ENCODE assay signal across 24 cellular contexts in the genomic region with DNA sequence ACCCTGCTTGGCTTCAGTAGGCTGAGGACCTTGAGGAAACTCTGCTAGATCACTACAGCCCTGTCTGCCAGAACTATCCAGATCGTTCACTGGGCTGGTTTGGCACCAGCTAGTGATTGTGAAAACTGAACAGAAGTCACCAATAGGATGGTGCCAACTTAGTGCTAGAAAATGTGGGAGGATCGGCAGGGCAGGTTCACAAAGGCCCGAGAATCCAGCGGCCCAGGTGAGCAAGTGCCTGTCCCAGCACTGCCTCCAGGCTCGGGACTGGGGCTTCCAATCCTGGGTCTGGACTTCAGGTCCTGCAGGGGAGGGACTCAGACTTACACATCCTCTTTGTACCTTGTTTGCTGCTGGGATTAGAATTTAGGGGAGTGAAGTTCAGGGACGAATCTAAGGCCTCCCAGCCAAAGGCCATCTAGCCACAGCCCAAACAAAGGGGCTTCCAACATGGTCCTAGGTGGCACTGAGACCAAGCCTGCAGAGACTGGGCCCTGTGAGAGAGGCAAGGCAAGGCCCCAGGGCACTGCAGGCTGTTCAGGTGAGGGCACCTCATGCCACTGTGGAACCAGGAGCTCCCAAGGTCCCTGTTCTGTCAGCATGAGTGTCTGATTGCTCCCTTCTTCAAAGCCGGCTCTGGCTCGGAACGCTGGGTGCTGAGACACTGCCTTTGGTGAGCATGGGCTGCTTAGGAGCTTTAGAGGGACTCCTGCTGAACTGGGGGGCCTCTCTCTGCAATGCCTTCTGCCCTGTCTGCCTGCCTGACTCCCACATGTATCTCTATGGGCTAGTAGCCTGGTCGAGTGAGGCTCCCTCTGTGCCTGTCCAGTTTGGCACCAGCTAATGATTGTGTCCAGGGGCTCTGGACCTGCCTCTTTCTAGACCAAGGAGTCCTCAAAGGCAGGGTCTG. TPM values are rescaled to one million over a fixed set of nuclear protein-coding genes. Genes with fewer than 3 reads are reported as not detected.
DNase-seq lines count a peak whose midpoint lies in the region; ATAC-seq and TF ChIP-seq lines count a peak whose summit lies in the region.
"Had no signal": no experiment of that assay in that cellular context is flagged by ENCODE, and none has a peak within 500 bp of the region (broad histone marks: within the 10 kb centered on the region; RNA-seq: fewer than 3 reads in every experiment).

No MANE protein-coding gene starts in this region.

- WGBS in mammary epithelial cell (ENCODE audit: low coverage, missing lambda C conversion rate) = 44% methylated on average over 7 of the region's 10 CpGs
- WGBS in esophagus, 2 donors = 64 to 67% methylated on average over 10 of the region's 10 CpGs
- WGBS in liver = 72% methylated on average over 10 of the region's 10 CpGs

- no peak for TF ChIP-seq POLR2A in vagina (IDR thresholded peaks at IDR 0.05)

- no peak overlapping the region for H3K4me2 ChIP-seq in mammary epithelial cell (ENCODE audit: insufficient read depth, low read depth, low read length)
- H3K4me2 ChIP-seq: BLaER1 had no signal

- no peak overlapping the region for H3K9ac ChIP-seq in mammary epithelial cell (ENCODE audit: insufficient read depth, low read length)
- H3K9ac ChIP-seq in liver (ENCODE audit: low read depth in 1 of 2, low read length in 2 of 2) = no peak overlapping the region
- H3K9ac ChIP-seq: BLaER1 had no signal

- H3K27me3 ChIP-seq in mammary epithelial cell (ENCODE audit: insufficient read depth, low read length) (no peaks in the 10 kb centered on the region), esophagus (ENCODE audit: control insufficient read depth in 1 of 2, insufficient read depth in 2 of 2, low read length in 2 of 2) (no peaks in the 10 kb centered on the region), liver (ENCODE audit: control insufficient read depth in 4 of 4, insufficient read depth in 4 of 4, low read length in 3 of 4) (no peaks in the 10 kb centered on the region), vagina (no peaks in the 10 kb centered on the region)

- peak; percentile 40 for DNase-seq in mammary epithelial cell
- DNase-seq in vagina (ENCODE audit: extremely low spot score in 2 of 2) = no peak
- no peak for DNase-seq in cerebellum (ENCODE audit: low spot score)
- DNase-seq: ACHN; CD4-positive, alpha-beta T cell; COR-L47; DND-41; H7; HFFc6; KG1; NCI-H1105; NCI-H2029 treated with DMSO at 0.1 percent for 48 hours; NCI-H2171; NCI-H524 treated with DMSO at 0.1 percent for 48 hours; NCI-H82; SHP77 had no signal

- no peak overlapping the region for H3K27ac ChIP-seq in mammary epithelial cell (ENCODE audit: insufficient read depth, low read depth, low read length)
- H3K27ac ChIP-seq in esophagus (ENCODE audit: low read depth in 2 of 2, low read length in 1 of 2) = peak overlapping the region; percentile 73 to 75
- no peak overlapping the region for H3K27ac ChIP-seq in liver (ENCODE audit: low read depth in 1 of 2, low read length in 2 of 2)
- peak overlapping the region; percentile 7 for H3K27ac ChIP-seq in vagina
- H3K27ac ChIP-seq: BLaER1, HL-60, SK-N-MC had no signal

- dilution Hi-C loops in mammary epithelial cell (cut with HindIII; ENCODE audit: low sequenced_read_pairs) = no loop called here

- TF ChIP-seq RAD21 in liver (IDR thresholded peaks at IDR 0.05) = no peak

- TF ChIP-seq CTCF in mammary epithelial cell (conservative IDR thresholded peaks at IDR 0.05 in 1 of 2, IDR thresholded peaks at IDR 0.05 in 1 of 2; ENCODE audit: extremely low read depth in 1 of 2, insufficient read depth in 1 of 2, low read depth in 1 of 2, low read length in 2 of 2) (no peak), liver (IDR thresholded peaks at IDR 0.05; ENCODE audit: low read depth, low read length, missing input control) (no peak), vagina (IDR thresholded peaks at IDR 0.05) (no peak)

- BruUV-seq in mammary epithelial cell (replicated peaks; lab: Mats Ljungman, UMichigan) = no TSS peak

- ATAC-seq in GM21515 (IDR thresholded peaks at IDR 0.05; ENCODE audit: unreplicated experiment) (no peak), HG03139 (IDR thresholded peaks at IDR 0.05; ENCODE audit: unreplicated experiment) (no peak)
- ATAC-seq: GM12878 had no signal

- H3K36me3 ChIP-seq in mammary epithelial cell (ENCODE audit: insufficient read depth, low read length) (no peaks in the 10 kb centered on the region), esophagus (ENCODE audit: control insufficient read depth in 2 of 2, insufficient read depth in 2 of 2, low read length in 1 of 2) (no peaks in the 10 kb centered on the region), liver (ENCODE audit: control insufficient read depth in 4 of 4, insufficient read depth in 3 of 4, low read depth in 1 of 4, low read length in 3 of 4) (no peaks in the 10 kb centered on the region), vagina (no peaks in the 10 kb centered on the region)
- H3K36me3 ChIP-seq: BLaER1 had no signal

- no peak overlapping the region for H3K4me3 ChIP-seq in mammary epithelial cell (replicated peaks in 1 of 3; ENCODE audit: insufficient read depth in 1 of 3, low read depth in 2 of 3, low read length in 3 of 3)
- no peak overlapping the region for H3K4me3 ChIP-seq in esophagus (ENCODE audit: low read depth in 1 of 2, low read length in 2 of 2)
- H3K4me3 ChIP-seq in liver (ENCODE audit: low read depth in 1 of 3, low read length in 3 of 3) = no peak overlapping the region
- no peak overlapping the region for H3K4me3 ChIP-seq in vagina
- H3K4me3 ChIP-seq: BLaER1, GM12878, SK-N-MC had no signal

- no peaks in the 10 kb centered on the region for H3K79me2 ChIP-seq in mammary epithelial cell (ENCODE audit: insufficient read depth, low read length)

- H3K9me3 ChIP-seq in mammary epithelial cell (replicated peaks; ENCODE audit: insufficient read depth, low read length) (no peaks in the 10 kb centered on the region), esophagus (ENCODE audit: control insufficient read depth in 2 of 2, insufficient read depth in 1 of 2, low read depth in 1 of 2, low read length in 1 of 2) (no peaks in the 10 kb centered on the region), liver (ENCODE audit: control insufficient read depth in 4 of 4, low read length in 3 of 4) (no peaks in the 10 kb centered on the region), vagina (no peaks in the 10 kb centered on the region)
- H3K9me3 ChIP-seq: BLaER1 had no signal

- no peak overlapping the region for H2AFZ ChIP-seq in mammary epithelial cell (ENCODE audit: low read depth, low read length)

- peaks cover 30% of the 10 kb centered on the region for H3K4me1 ChIP-seq in mammary epithelial cell (ENCODE audit: insufficient read depth, low read length)
- peaks cover 0 to 8% of the 10 kb centered on the region in 2 donors for H3K4me1 ChIP-seq in esophagus (ENCODE audit: control insufficient read depth in 2 of 2, insufficient read depth in 2 of 2, low read length in 1 of 2)
- H3K4me1 ChIP-seq in liver (ENCODE audit: control insufficient read depth in 4 of 4, insufficient read depth in 4 of 4, low read length in 3 of 4) = no peaks in the 10 kb centered on the region
- no peaks in the 10 kb centered on the region for H3K4me1 ChIP-seq in vagina

- intact Hi-C loops in mammary epithelial cell (cut with micrococcal nuclease) = no loop called here
- intact Hi-C loops in vagina (cut with DNase I) = no loop called here

- in situ Hi-C loops in mammary epithelial cell (cut with MboI; ENCODE audit: low sequenced_read_pairs in 2 of 2) = no loop called here

- CTCF ChIA-PET in mammary epithelial cell (lab: Charles Lee; ENCODE audit: low non-redundant PET) = no interaction called here

- no peaks in the 10 kb centered on the region for H4K20me1 ChIP-seq in mammary epithelial cell (ENCODE audit: insufficient read depth, low read length)

TF ChIP-seq in liver, 16 proteins besides CTCF, POLR2A, EP300 and RAD21:
- TF ChIP-seq EGR1 (IDR thresholded peaks at IDR 0.05; ENCODE audit: low read depth in 2 of 2) = no peak
- TF ChIP-seq HNF4G (IDR thresholded peaks at IDR 0.05) = no peak
- TF ChIP-seq SP1 (IDR thresholded peaks at IDR 0.05) = no peak
- peak; percentile 50 for TF ChIP-seq YY1 (IDR thresholded peaks at IDR 0.05)
- TF ChIP-seq, protein P1, sequence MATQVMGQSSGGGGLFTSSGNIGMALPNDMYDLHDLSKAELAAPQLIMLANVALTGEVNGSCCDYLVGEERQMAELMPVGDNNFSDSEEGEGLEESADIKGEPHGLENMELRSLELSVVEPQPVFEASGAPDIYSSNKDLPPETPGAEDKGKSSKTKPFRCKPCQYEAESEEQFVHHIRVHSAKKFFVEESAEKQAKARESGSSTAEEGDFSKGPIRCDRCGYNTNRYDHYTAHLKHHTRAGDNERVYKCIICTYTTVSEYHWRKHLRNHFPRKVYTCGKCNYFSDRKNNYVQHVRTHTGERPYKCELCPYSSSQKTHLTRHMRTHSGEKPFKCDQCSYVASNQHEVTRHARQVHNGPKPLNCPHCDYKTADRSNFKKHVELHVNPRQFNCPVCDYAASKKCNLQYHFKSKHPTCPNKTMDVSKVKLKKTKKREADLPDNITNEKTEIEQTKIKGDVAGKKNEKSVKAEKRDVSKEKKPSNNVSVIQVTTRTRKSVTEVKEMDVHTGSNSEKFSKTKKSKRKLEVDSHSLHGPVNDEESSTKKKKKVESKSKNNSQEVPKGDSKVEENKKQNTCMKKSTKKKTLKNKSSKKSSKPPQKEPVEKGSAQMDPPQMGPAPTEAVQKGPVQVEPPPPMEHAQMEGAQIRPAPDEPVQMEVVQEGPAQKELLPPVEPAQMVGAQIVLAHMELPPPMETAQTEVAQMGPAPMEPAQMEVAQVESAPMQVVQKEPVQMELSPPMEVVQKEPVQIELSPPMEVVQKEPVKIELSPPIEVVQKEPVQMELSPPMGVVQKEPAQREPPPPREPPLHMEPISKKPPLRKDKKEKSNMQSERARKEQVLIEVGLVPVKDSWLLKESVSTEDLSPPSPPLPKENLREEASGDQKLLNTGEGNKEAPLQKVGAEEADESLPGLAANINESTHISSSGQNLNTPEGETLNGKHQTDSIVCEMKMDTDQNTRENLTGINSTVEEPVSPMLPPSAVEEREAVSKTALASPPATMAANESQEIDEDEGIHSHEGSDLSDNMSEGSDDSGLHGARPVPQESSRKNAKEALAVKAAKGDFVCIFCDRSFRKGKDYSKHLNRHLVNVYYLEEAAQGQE (IDR thresholded peaks at IDR 0.05) = no peak

RNA-seq across cellular contexts. Expression of a gene that starts 20.7 kb away (rescaled TPM):
- total RNA-seq in mammary epithelial cell (10 to 100 TPM; 35.2 to 46.6 TPM), liver (1 to 10 TPM; 1.1 to 3.2 TPM), vagina (98.2 TPM), cerebellum (2.9 TPM)
- polyA plus RNA-seq in mammary epithelial cell (30.2 TPM), esophagus (100 to 1,000 TPM; 217 to 220 TPM), liver (under 1 TPM; 0.44 to 0.80 TPM)
- polyA minus RNA-seq in mammary epithelial cell = 31.5 TPM

RNA-seq across cellular contexts. Expression of a gene that starts 46.3 kb away (rescaled TPM):
- 10 to 100 TPM; 30.3 to 45.8 TPM for total RNA-seq in mammary epithelial cell
- polyA plus RNA-seq in mammary epithelial cell = 87.3 TPM
- 50.6 TPM for polyA minus RNA-seq in mammary epithelial cell
- 10 to 100 TPM; 43.3 to 60.6 TPM for polyA plus RNA-seq in esophagus
- total RNA-seq in liver = 10 to 100 TPM; 42.6 to 63.6 TPM
- 10 to 100 TPM; 23.8 to 34.6 TPM for polyA plus RNA-seq in liver
- 15.2 TPM for total RNA-seq in vagina
- total RNA-seq in cerebellum = 8.9 TPM

RNA-seq across cellular contexts. Expression of a gene that starts 46.6 kb away (rescaled TPM):
- total RNA-seq in mammary epithelial cell (10 to 100 TPM; 35.7 to 40.6 TPM), liver (10 to 100 TPM; 10.1 to 24.3 TPM), vagina (24.6 TPM), cerebellum (20.3 TPM)
- polyA plus RNA-seq in mammary epithelial cell (36.0 TPM), esophagus (10 to 100 TPM; 33.8 to 34.4 TPM), liver (10 to 100 TPM; 10.9 to 16.4 TPM)
- 10.5 TPM for polyA minus RNA-seq in mammary epithelial cell

Comparison
In these comparisons a context has a peak if more than half of its experiments do, and no peak if none do; other contexts are left out.
1. H3K27ac ChIP-seq: peak in esophagus (2 of 2) and vagina (single experiment); none in mammary epithelial cell (single experiment) and liver (0 of 2).